1 cellular context compared by ENCODE assay signal in genomic region chr11:36347384-36347906, GRCh38.
A peak's percentile ranks its signal among the peaks of the same experiment; 100 is the strongest.
TF ChIP-seq lines count a peak whose summit lies in the region.

No MANE protein-coding gene starts in this region.

TF ChIP-seq in GM12878, 131 proteins besides CTCF, POLR2A, EP300 and RAD21 (continued from another document):
- 0 out of 2 replicates have a peak, but pooled peaks have one; percentile 15 for TF ChIP-seq SPI1 (IDR thresholded peaks at IDR 0.05; ENCODE audit: borderline replicate concordance, insufficient read depth, low read depth, low read length)
